ENCODE assay signal across 8 cellular contexts in genomic region chr12:54358945-54359761, GRCh38. TPM values are rescaled to one million over a fixed set of nuclear protein-coding genes. Genes with fewer than 3 reads are reported as not detected.
DNase-seq lines count a peak whose midpoint lies in the region; ATAC-seq and TF ChIP-seq lines count a peak whose summit lies in the region.

No MANE protein-coding gene starts in this region.

- H3K36me3 Mint-ChIP-seq in activated T-helper 17 cell treated with anti-CD3 and anti-CD28 coated beads, Interleukin-2, amount 50 U/mL, for 72 hours (ENCODE audit: low read depth): no peaks in the 10 kb centered on the region
- H3K36me3 Mint-ChIP-seq in nephron progenitor cell (ENCODE audit: low read depth): no peaks in the 10 kb centered on the region

- peaks cover 16% of the 10 kb centered on the region for H3K4me1 Mint-ChIP-seq in activated T-helper 17 cell treated with anti-CD3 and anti-CD28 coated beads, Interleukin-2, amount 50 U/mL, for 72 hours
- H3K4me1 Mint-ChIP-seq in nephron progenitor cell: no peaks in the 10 kb centered on the region

- no peak overlapping the region for H3K4me3 Mint-ChIP-seq in activated T-helper 17 cell treated with anti-CD3 and anti-CD28 coated beads, Interleukin-2, amount 50 U/mL, for 72 hours
- no peak overlapping the region for H3K4me3 Mint-ChIP-seq in nephron progenitor cell

- ATAC-seq in activated T-helper 17 cell treated with anti-CD3 and anti-CD28 coated beads, Interleukin-2, amount 50 U/mL, for 72 hours (replicated peaks): peak; percentile 96
- peak; percentile 97 for ATAC-seq in stimulated activated naive CD8-positive, alpha-beta T cell treated with anti-CD3 and anti-CD28 coated beads, Interleukin-15, Interleukin-2, amounts not matched to agents 100 U/mL and 50 U/mL, for 24 hours

- TF ChIP-seq CTCF in LNCaP clone FGC (IDR thresholded peaks at IDR 0.05; ENCODE audit: control insufficient read depth, extremely low read depth, insufficient read depth): no peak
- no peak for TF ChIP-seq CTCF in nephron progenitor cell (IDR thresholded peaks at IDR 0.05)

- H3K27me3 Mint-ChIP-seq in activated T-helper 17 cell treated with anti-CD3 and anti-CD28 coated beads, Interleukin-2, amount 50 U/mL, for 72 hours: no peaks in the 10 kb centered on the region
- H3K27me3 Mint-ChIP-seq in nephron progenitor cell (ENCODE audit: low read depth, poor library complexity): peaks cover 7% of the 10 kb centered on the region

- H3K4me3 ChIP-seq in LNCaP clone FGC (ENCODE audit: low read depth, low read length): peak overlapping the region; percentile 73

- H3K9me3 Mint-ChIP-seq in activated T-helper 17 cell treated with anti-CD3 and anti-CD28 coated beads, Interleukin-2, amount 50 U/mL, for 72 hours: no peaks in the 10 kb centered on the region
- no peaks in the 10 kb centered on the region for H3K9me3 Mint-ChIP-seq in nephron progenitor cell

- no peak overlapping the region for H3K27ac Mint-ChIP-seq in activated T-helper 17 cell treated with anti-CD3 and anti-CD28 coated beads, Interleukin-2, amount 50 U/mL, for 72 hours
- no peak overlapping the region for H3K27ac Mint-ChIP-seq in nephron progenitor cell

- DNase-seq in EH (ENCODE audit: low read depth): peak; percentile 99
- peak; percentile 98 for DNase-seq in H4 (ENCODE audit: low spot score)
- DNase-seq in LNCaP clone FGC (ENCODE audit: low read depth): peak; percentile 100
- peak; percentile 99 for DNase-seq in RPMI7951 (ENCODE audit: low read depth)
- peak; percentile 99 for DNase-seq in fibroblast of the conjunctiva (ENCODE audit: low read depth)
- DNase-seq in nephron progenitor cell: peak; percentile 94
- DNase-seq in stimulated activated naive CD8-positive, alpha-beta T cell treated with anti-CD3 and anti-CD28 coated beads, Interleukin-15, Interleukin-2, amounts not matched to agents 100 U/mL and 50 U/mL, for 24 hours: peak; percentile 89

RNA-seq across cellular contexts. Expression of gene GPR84, which starts 5.1 kb away (rescaled TPM):
- total RNA-seq in H4 (2014; rRNA removed; shearing (Covaris generic)): not detected in 2 replicates
- 0.12 TPM in 1 of 2 replicates, not detected in the other for total RNA-seq in RPMI7951 (2014; rRNA removed; shearing (Covaris generic))
- 1 to 10 TPM in 1 of 2 donors, under 1 TPM in 1; 0.24 to 2.2 TPM for total RNA-seq in activated T-helper 17 cell treated with anti-CD3 and anti-CD28 coated beads, Interleukin-2, amount 50 U/mL, for 72 hours

RNA-seq across cellular contexts. Expression of gene ZNF385A, which starts 25.4 kb away (rescaled TPM):
- 2.3 and 5.3 TPM in 2 replicates for total RNA-seq in H4 (2014; rRNA removed; shearing (Covaris generic))
- 0.24 and 1.3 TPM in 2 replicates for total RNA-seq in RPMI7951 (2014; rRNA removed; shearing (Covaris generic))
- 1 to 10 TPM in 1 of 2 donors, under 1 TPM in 1; 0.48 to 2.6 TPM for total RNA-seq in activated T-helper 17 cell treated with anti-CD3 and anti-CD28 coated beads, Interleukin-2, amount 50 U/mL, for 72 hours

RNA-seq across cellular contexts. Expression of gene COPZ1, which starts 34.2 kb away (rescaled TPM):
- 155 and 212 TPM in 2 replicates for total RNA-seq in H4 (2014; rRNA removed; shearing (Covaris generic))
- 171 and 177 TPM in 2 replicates for total RNA-seq in RPMI7951 (2014; rRNA removed; shearing (Covaris generic))
- 10 to 100 TPM; 75.4 to 86.8 TPM for total RNA-seq in activated T-helper 17 cell treated with anti-CD3 and anti-CD28 coated beads, Interleukin-2, amount 50 U/mL, for 72 hours

RNA-seq across cellular contexts. Expression of gene NFE2, which starts 58.3 kb away (rescaled TPM):
- 0.89 and 1.2 TPM in 2 replicates for total RNA-seq in H4 (2014; rRNA removed; shearing (Covaris generic))
- total RNA-seq in RPMI7951 (2014; rRNA removed; shearing (Covaris generic)): 0.39 and 0.48 TPM in 2 replicates
- not detected for total RNA-seq in activated T-helper 17 cell treated with anti-CD3 and anti-CD28 coated beads, Interleukin-2, amount 50 U/mL, for 72 hours

RNA-seq across cellular contexts. Expression of gene ITGA5, which starts 59.9 kb away (rescaled TPM):
- total RNA-seq in H4 (2014; rRNA removed; shearing (Covaris generic)): 86.7 and 89.4 TPM in 2 replicates
- total RNA-seq in RPMI7951 (2014; rRNA removed; shearing (Covaris generic)): 154 and 167 TPM in 2 replicates
- 100 to 1,000 TPM in 1 of 2 donors, 10 to 100 TPM in 1; 29.9 to 211 TPM for total RNA-seq in activated T-helper 17 cell treated with anti-CD3 and anti-CD28 coated beads, Interleukin-2, amount 50 U/mL, for 72 hours

Comparison
In these comparisons a context has a peak if more than half of its experiments do, and no peak if none do; other contexts are left out.
1. Peak in every context shown above with its lines: DNase-seq, ATAC-seq and H3K4me3 ChIP-seq.